In the genomic region with DNA sequence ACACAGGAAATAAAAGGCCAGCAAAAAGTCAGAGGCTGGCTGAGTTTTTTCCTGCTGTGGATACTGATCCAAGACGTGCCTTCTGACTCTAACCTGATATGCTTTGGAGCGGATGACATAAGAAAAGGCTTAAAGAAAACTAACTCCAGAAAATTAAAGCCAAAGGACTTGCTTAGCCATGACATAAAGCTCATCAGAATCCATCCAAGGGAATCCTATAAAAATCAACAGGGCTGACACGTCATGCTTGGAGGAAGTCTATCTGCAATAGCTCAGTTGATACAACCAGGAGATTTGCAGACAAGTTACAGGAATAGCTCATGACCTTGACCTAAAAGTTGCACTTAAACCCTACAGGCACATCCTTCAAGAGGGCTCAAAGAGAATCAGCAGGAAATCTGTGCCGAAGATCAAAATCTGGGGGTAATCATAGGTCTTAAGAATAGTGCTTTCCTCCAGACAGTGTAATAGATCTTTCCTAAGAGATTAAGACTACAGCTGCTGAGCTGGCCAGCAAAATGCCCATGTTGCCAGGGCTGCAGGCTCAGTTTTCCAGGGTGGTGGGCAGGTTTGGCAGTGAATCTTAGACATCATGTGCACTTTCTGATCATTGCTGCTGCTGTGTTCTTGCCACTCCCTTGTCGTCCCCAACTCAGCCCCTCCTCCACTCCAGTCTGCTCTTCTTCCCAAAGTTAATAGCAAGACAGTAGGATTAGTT, we compare ENCODE assay signal across 14 cellular contexts.
A peak's percentile ranks its signal among the peaks of the same experiment; 100 is the strongest.
DNase-seq lines count a peak whose midpoint lies in the region; ATAC-seq and TF ChIP-seq lines count a peak whose summit lies in the region.
"Had no signal": no experiment of that assay in that cellular context is flagged by ENCODE, and none has a peak within 500 bp of the region (broad histone marks: within the 10 kb centered on the region; RNA-seq: fewer than 3 reads in every experiment).

No MANE protein-coding gene starts in this region.

- ATAC-seq in omental fat pad (ENCODE audit: low FRiP score) (peak; percentile 44), GM21367 (IDR thresholded peaks at IDR 0.05; ENCODE audit: unreplicated experiment) (no peak)

- no peak overlapping the region for H3K4me3 ChIP-seq in CD8-positive, alpha-beta memory T cell (ENCODE audit: low read length)
- H3K4me3 ChIP-seq: thyroid gland had no signal

- H3K27ac Mint-ChIP-seq in CD8-positive, alpha-beta memory T cell, result no peak overlapping the region
- H3K27ac Mint-ChIP-seq: activated naive CD4-positive, alpha-beta T cell treated with anti-CD3 and anti-CD28 coated beads, Interleukin-2, amount 10 ng/mL, durations not matched to agents 7 days and 5 days had no signal

- peaks cover 13 to 45% of the 10 kb centered on the region in 2 donors for H3K27me3 Mint-ChIP-seq in CD8-positive, alpha-beta memory T cell

- CTCF ChIA-PET in CD8-positive, alpha-beta memory T cell (lab: Charles Lee), result interaction anchor here (1.0 kb wide), 1 partner anchor 12 kb away, joined by 3 read pairs; no protein-coding TSS in a partner anchor
- CTCF ChIA-PET in RWPE1 (lab: Yijun Ruan, JAX), result no interaction called here

- H3K27ac ChIP-seq in CD8-positive, alpha-beta memory T cell (ENCODE audit: low read depth, low read length), result no peak overlapping the region
- no peak overlapping the region for H3K27ac ChIP-seq in RWPE1
- H3K27ac ChIP-seq: thyroid gland, VCaP had no signal

- H3K9me3 Mint-ChIP-seq in CD8-positive, alpha-beta memory T cell, result no peaks in the 10 kb centered on the region
- H3K9me3 Mint-ChIP-seq: activated naive CD4-positive, alpha-beta T cell treated with anti-CD3 and anti-CD28 coated beads, Interleukin-2, amount 10 ng/mL, durations not matched to agents 7 days and 5 days had no signal

- H3K4me1 ChIP-seq in CD8-positive, alpha-beta memory T cell (ENCODE audit: insufficient read depth, low read length), result no peaks in the 10 kb centered on the region

- no peaks in the 10 kb centered on the region for H3K9me3 ChIP-seq in CD8-positive, alpha-beta memory T cell (ENCODE audit: low read length)
- H3K9me3 ChIP-seq: thyroid gland had no signal

- no peak overlapping the region for H3K4me3 Mint-ChIP-seq in CD8-positive, alpha-beta memory T cell
- H3K4me3 Mint-ChIP-seq: activated naive CD4-positive, alpha-beta T cell treated with anti-CD3 and anti-CD28 coated beads, Interleukin-2, amount 10 ng/mL, durations not matched to agents 7 days and 5 days; neural crest cell had no signal

- H3K4me1 Mint-ChIP-seq in CD8-positive, alpha-beta memory T cell, result no peaks in the 10 kb centered on the region
- H3K4me1 Mint-ChIP-seq: activated naive CD4-positive, alpha-beta T cell treated with anti-CD3 and anti-CD28 coated beads, Interleukin-2, amount 10 ng/mL, durations not matched to agents 7 days and 5 days had no signal

- POLR2A ChIA-PET in CD8-positive, alpha-beta memory T cell (lab: Charles Lee), result no interaction called here
- POLR2A ChIA-PET in RWPE1 (lab: Yijun Ruan, JAX; ENCODE audit: low non-redundant PET), result interaction anchor here (0.5 kb wide), 1 partner anchor 208 kb away, joined by 5 read pairs; no protein-coding TSS in a partner anchor

- H3K36me3 ChIP-seq in CD8-positive, alpha-beta memory T cell (ENCODE audit: insufficient read depth, low read length), result no peaks in the 10 kb centered on the region
- H3K36me3 ChIP-seq: thyroid gland had no signal

- TF ChIP-seq CTCF in omental fat pad (IDR thresholded peaks at IDR 0.05), result no peak
- TF ChIP-seq CTCF in RWPE1 (conservative IDR thresholded peaks at IDR 0.05; ENCODE audit: low read depth), result no peak

- DNase-seq in A172 (ENCODE audit: low spot score), result peak; percentile 13
- DNase-seq in M059J (ENCODE audit: low read depth), result peak; percentile 11
- peak; percentile 69 for DNase-seq in fibroblast of gingiva (ENCODE audit: low read depth)
- no peak for DNase-seq in omental fat pad (ENCODE audit: low spot score)
- no peak for DNase-seq in stimulated activated naive CD4-positive, alpha-beta T cell (lab: John Stamatoyannopoulos, UW)
- DNase-seq in CD8-positive, alpha-beta memory T cell, result no peak
- no peak for DNase-seq in RWPE1 (ENCODE audit: low spot score)
- DNase-seq: activated naive CD4-positive, alpha-beta T cell treated with anti-CD3 and anti-CD28 coated beads, Interleukin-2, amount 10 ng/mL, durations not matched to agents 7 days and 5 days; DMS153; NCI-H1930; thyroid gland had no signal

- H3K36me3 Mint-ChIP-seq in CD8-positive, alpha-beta memory T cell, result no peaks in the 10 kb centered on the region
- H3K36me3 Mint-ChIP-seq: activated naive CD4-positive, alpha-beta T cell treated with anti-CD3 and anti-CD28 coated beads, Interleukin-2, amount 10 ng/mL, durations not matched to agents 7 days and 5 days had no signal

- no peaks in the 10 kb centered on the region for H3K27me3 ChIP-seq in CD8-positive, alpha-beta memory T cell (ENCODE audit: insufficient read depth, low read length, poor library complexity, severe bottlenecking)
- H3K27me3 ChIP-seq: thyroid gland had no signal

Comparison
In these comparisons a context has a peak if more than half of its experiments do, and no peak if none do; other contexts are left out.
1. DNase-seq: peak in A172 (single experiment), M059J (single experiment) and fibroblast of gingiva (single experiment); none in omental fat pad (single experiment), stimulated activated naive CD4-positive, alpha-beta T cell (0 of 6), CD8-positive, alpha-beta memory T cell (0 of 5) and RWPE1 (single experiment).